Comparison of ENCODE assay signal across 23 cellular contexts in genomic region chr17:17321356-17322025, GRCh38. TPM values are rescaled to one million over a fixed set of nuclear protein-coding genes. Genes with fewer than 3 reads are reported as not detected.
DNase-seq lines count a peak whose midpoint lies in the region; ATAC-seq lines count a peak whose summit lies in the region.
"Had no signal": no experiment of that assay in that cellular context is flagged by ENCODE, and none has a peak within 500 bp of the region (broad histone marks: within the 10 kb centered on the region; RNA-seq: fewer than 3 reads in every experiment).

No MANE protein-coding gene starts in this region.

- H3K4me3 ChIP-seq in H7 (ENCODE audit: insufficient read depth, low read depth, low read length), result no peak overlapping the region
- H3K4me3 ChIP-seq: A549, GM12878, GM23338, SJCRH30 had no signal

- intact Hi-C loops in sciatic nerve (cut with DNase I), result no loop called here

- H3K27me3 ChIP-seq in H7 (ENCODE audit: control insufficient read depth, insufficient read depth, low read length), result no peaks in the 10 kb centered on the region
- H3K27me3 ChIP-seq: SJCRH30 had no signal

- no peak for ATAC-seq in sciatic nerve
- ATAC-seq: GM12878, GM23338, Panc1 had no signal

- DNase-seq in AG08395 (ENCODE audit: low spot score), result peak; percentile 1
- DNase-seq in H7, result peak; percentile 16
- DNase-seq in iPS-NIHi11 (ENCODE audit: low spot score), result peak; percentile 1
- DNase-seq in sciatic nerve (ENCODE audit: low spot score), result peak; percentile 45
- no peak for DNase-seq in hypothalamus (lab: John Stamatoyannopoulos, UW)
- DNase-seq in NCI-H2196 (lab: John Stamatoyannopoulos, UW; ENCODE audit: unreplicated experiment), result no peak
- DNase-seq in NCI-H1694 treated with DMSO at 0.1 percent for 48 hours (lab: John Stamatoyannopoulos, UW), result no peak
- DNase-seq: CD4-positive, CD25-positive, alpha-beta regulatory T cell; COR-L47; DMS 273 treated with DMSO at 0.1 percent for 48 hours; DND-41; IMR-90; NCI-H1092 treated with DMSO at 0.1 percent for 48 hours; NCI-H1436 treated with DMSO at 0.1 percent for 48 hours; NCI-H2029; NCI-H226; NCI-H510A treated with DMSO at 0.1 percent for 48 hours; NCI-H748 treated with DMSO at 0.1 percent for 48 hours; SJCRH30 had no signal

- peaks cover 1% of the 10 kb centered on the region for H3K36me3 ChIP-seq in H7 (replicated peaks; ENCODE audit: control insufficient read depth, insufficient read depth, low read length)
- H3K36me3 ChIP-seq: SJCRH30 had no signal

RNA-seq across cellular contexts. Expression of gene NT5M, which starts 18.3 kb away (rescaled TPM):
- 14.5 and 41.2 TPM in 2 replicates for total RNA-seq in H7 (2014; rRNA removed; shearing (Covaris generic))
- total RNA-seq in sciatic nerve, result 3.9 TPM

RNA-seq across cellular contexts. Expression of gene COPS3, which starts 40.4 kb away (rescaled TPM):
- 106 and 125 TPM in 2 replicates for total RNA-seq in H7 (2014; rRNA removed; shearing (Covaris generic))
- total RNA-seq in sciatic nerve, result 46.8 TPM

Comparison
In these comparisons a context has a peak if more than half of its experiments do, and no peak if none do; other contexts are left out.
1. DNase-seq: peak in AG08395 (single experiment), H7 (single experiment), iPS-NIHi11 (single experiment) and sciatic nerve (single experiment); none in hypothalamus (0 of 51), NCI-H2196 (single experiment) and NCI-H1694 treated with DMSO at 0.1 percent for 48 hours (single experiment).